ENCODE assay signal across 8 cellular contexts in genomic region chr15:39529457-39529856, GRCh38.
"Had no signal": no experiment of that assay in that cellular context is flagged by ENCODE, and none has a peak within 500 bp of the region (broad histone marks: within the 10 kb centered on the region; RNA-seq: fewer than 3 reads in every experiment).

No MANE protein-coding gene starts in this region.

- H2AFZ ChIP-seq: GM23248 had no signal

- H3K9ac ChIP-seq: GM23248 had no signal

- DNase-seq: GM23248, GOT3, H7, HCEC 1CT, IMR-90, KG1 had no signal

- H3K4me3 ChIP-seq: GM23248, K562 had no signal

- H3K27ac ChIP-seq: GM23248, HL-60 had no signal

- ATAC-seq: K562 had no signal
